ENCODE assay signal across 8 cellular contexts in genomic region chr9:33817327-33818166, GRCh38. TPM values are rescaled to one million over a fixed set of nuclear protein-coding genes. Genes with fewer than 3 reads are reported as not detected.
DNase-seq lines count a peak whose midpoint lies in the region; ATAC-seq and TF ChIP-seq lines count a peak whose summit lies in the region.

No MANE protein-coding gene starts in this region.

- POLR2A ChIA-PET in HEK293T (lab: Yijun Ruan, JAX), result no interaction called here

- DNase-seq in NCI-H2029 (lab: John Stamatoyannopoulos, UW) (peak; percentile 57), NCI-H2029 treated with DMSO at 0.1 percent for 48 hours (lab: John Stamatoyannopoulos, UW) (no peak), HEK293T (ENCODE audit: extremely low spot score) (peak; percentile 69), NCI-H1092 treated with DMSO at 0.1 percent for 48 hours (lab: John Stamatoyannopoulos, UW) (peak; percentile 68), coronary artery (ENCODE audit: low spot score) (peak; percentile 83), left lung (peak; percentile 64 to 84)
- peak; percentile 63 for DNase-seq in activated CD4-positive, alpha-beta T cell treated with anti-CD3 and anti-CD28 coated beads for 48 hours
- peak; percentile 33 to 52 for DNase-seq in stimulated activated CD4-positive, alpha-beta T cell treated with anti-CD3 and anti-CD28 coated beads, Interleukin-2, amount 100 ng/mL, for 48 hours

- no peaks in the 10 kb centered on the region for H3K27me3 ChIP-seq in left lung

- ATAC-seq in left lung, result peak; percentile 20

- peaks cover 4 to 74% of the 10 kb centered on the region in 2 donors for H3K4me1 ChIP-seq in left lung

- H3K4me3 ChIP-seq in coronary artery (peak overlapping the region; percentile 97), left lung (peak overlapping the region; percentile 81 to 88)

- no peaks in the 10 kb centered on the region for H3K36me3 ChIP-seq in left lung

- CTCF ChIA-PET in HEK293T (lab: Yijun Ruan, JAX), result interaction anchor here (0.6 kb wide), 1 partner anchor 29 kb away, joined by 7 read pairs; no protein-coding TSS in a partner anchor

- peak overlapping the region; percentile 94 to 98 for H3K27ac ChIP-seq in coronary artery
- H3K27ac ChIP-seq in left lung, result peak overlapping the region; percentile 99 to 100

- TF ChIP-seq CTCF in coronary artery (IDR thresholded peaks at IDR 0.05) (no peak), left lung (IDR thresholded peaks at IDR 0.05) (no peak)

- no peaks in the 10 kb centered on the region for H3K9me3 ChIP-seq in left lung

- intact Hi-C loops in left lung (cut with DNase I), result no loop called here

TF ChIP-seq in HEK293T, 16 proteins besides CTCF, POLR2A, EP300 and RAD21:
- TF ChIP-seq FOXA1 (IDR thresholded peaks at IDR 0.05) (no peak), ZNF384 (IDR thresholded peaks at IDR 0.05) (no peak), HDGF (IDR thresholded peaks at IDR 0.05; ENCODE audit: borderline replicate concordance) (no peak), PKNOX1 (IDR thresholded peaks at IDR 0.05) (no peak), NFRKB (IDR thresholded peaks at IDR 0.05) (no peak), ELF4 (IDR thresholded peaks at IDR 0.05) (no peak), BHLHE40 (IDR thresholded peaks at IDR 0.05; ENCODE audit: borderline replicate concordance) (no peak), L3MBTL2 (conservative IDR thresholded peaks at IDR 0.05) (0 out of 2 replicates have a peak, but pooled peaks have one; percentile 6), FOXM1 (IDR thresholded peaks at IDR 0.05; ENCODE audit: borderline replicate concordance) (peak; percentile 73; the same call in 1 of the 2 replicates), FOXK2 (IDR thresholded peaks at IDR 0.05) (no peak)

RNA-seq across cellular contexts. Expression of gene UBE2R2, which starts 0.6 kb away (rescaled TPM):
- 10 to 100 TPM; 34.0 to 37.5 TPM for total RNA-seq in left lung

RNA-seq across cellular contexts. Expression of gene PRSS3, which starts 22.2 kb away (rescaled TPM):
- total RNA-seq in left lung, result under 1 TPM in 1 of 2 donors, not detected in 1; 0.34 TPM
